ENCODE assay signal across 1 cellular context in the genomic region with DNA sequence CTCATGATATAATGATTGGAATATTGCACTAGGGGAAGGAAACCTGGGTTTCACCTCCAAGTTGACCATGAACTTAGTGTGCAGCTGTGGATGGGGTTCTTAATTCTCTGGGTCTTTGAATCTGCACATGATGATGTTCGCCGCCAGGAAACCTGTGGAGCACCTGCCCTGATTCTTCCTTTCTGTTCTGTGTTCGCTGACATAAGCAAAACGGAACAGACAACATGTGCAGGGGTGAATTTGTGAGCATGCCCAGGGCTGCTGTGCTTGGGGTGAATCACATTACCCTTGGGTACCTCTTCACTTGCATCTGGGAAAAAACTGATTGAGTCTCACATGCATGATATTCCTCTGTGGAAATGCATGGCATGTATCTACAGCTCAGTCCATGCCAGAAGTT.
TF ChIP-seq lines count a peak whose summit lies in the region.

No MANE protein-coding gene starts in this region.

TF ChIP-seq in IMR-90, 13 proteins besides CTCF, POLR2A, EP300 and RAD21 (continued from another document):
- TF ChIP-seq SMC3 (IDR thresholded peaks at IDR 0.05; ENCODE audit: low read depth, low read length), result no peak
- no peak for TF ChIP-seq CEBPB (IDR thresholded peaks at IDR 0.05; ENCODE audit: low read depth, low read length)
- no peak for TF ChIP-seq RFX5 (IDR thresholded peaks at IDR 0.05; ENCODE audit: low read depth, low read length)
- TF ChIP-seq MAFK (IDR thresholded peaks at IDR 0.05; ENCODE audit: low read depth, low read length), result peak; percentile 88
- TF ChIP-seq, protein P1, sequence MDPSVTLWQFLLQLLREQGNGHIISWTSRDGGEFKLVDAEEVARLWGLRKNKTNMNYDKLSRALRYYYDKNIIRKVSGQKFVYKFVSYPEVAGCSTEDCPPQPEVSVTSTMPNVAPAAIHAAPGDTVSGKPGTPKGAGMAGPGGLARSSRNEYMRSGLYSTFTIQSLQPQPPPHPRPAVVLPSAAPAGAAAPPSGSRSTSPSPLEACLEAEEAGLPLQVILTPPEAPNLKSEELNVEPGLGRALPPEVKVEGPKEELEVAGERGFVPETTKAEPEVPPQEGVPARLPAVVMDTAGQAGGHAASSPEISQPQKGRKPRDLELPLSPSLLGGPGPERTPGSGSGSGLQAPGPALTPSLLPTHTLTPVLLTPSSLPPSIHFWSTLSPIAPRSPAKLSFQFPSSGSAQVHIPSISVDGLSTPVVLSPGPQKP (IDR thresholded peaks at IDR 0.05; ENCODE audit: borderline replicate concordance, low read depth, low read length), result no peak
